Comparison of ENCODE assay signal across 8 cellular contexts in the genomic region with DNA sequence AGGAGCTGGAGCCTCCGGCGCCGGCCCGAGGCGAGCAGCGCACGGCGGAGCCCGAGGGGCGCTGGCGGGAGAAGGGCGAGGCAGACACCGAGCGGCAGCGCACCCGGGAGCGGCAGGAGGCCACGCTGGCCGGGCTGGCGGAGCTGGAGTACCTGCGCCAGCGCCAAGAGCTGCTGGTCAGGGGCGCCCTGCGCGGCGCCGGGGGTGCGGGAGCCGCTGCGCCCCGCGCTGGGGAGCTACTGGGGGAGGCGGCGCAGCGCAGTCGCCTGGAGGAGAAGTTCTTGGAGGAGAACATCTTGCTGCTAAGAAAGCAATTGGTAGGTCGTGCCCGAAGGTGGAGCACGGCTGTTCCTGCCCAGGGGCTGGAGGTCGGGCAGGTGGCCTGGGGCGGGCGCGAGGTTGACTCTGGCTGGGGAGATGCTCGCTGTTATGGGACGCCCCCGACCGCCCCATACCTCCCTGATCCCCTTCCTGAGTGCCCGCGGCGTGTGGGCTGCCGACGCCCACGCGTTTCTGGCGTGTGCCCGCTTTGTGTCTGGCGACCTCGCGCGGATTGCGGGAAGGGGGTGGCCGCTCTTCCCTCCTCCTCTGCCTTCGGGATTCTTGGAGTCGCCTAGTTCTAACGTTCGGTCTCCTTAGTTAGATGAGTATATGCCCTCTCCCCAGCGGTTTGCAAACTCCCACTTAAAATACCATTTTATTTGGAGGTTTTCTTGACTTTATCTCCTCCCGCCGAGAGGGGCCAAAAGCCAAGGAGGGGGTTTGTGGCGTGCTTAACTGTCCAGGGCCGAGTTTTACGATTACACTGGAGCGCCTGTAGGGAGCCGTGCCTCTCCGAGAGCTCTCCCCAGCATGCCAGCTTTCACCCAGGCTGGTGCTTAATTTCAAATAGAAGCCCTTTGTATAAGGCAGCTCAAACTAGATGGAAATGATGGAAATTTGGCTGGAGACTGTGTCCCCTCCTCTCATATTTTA. TPM values are rescaled to one million over a fixed set of nuclear protein-coding genes. Genes with fewer than 3 reads are reported as not detected.
A peak's percentile ranks its signal among the peaks of the same experiment; 100 is the strongest.
DNase-seq lines count a peak whose midpoint lies in the region; TF ChIP-seq lines count a peak whose summit lies in the region.

No MANE protein-coding gene starts in this region.

- intact Hi-C loops in left ventricle myocardium inferior (cut with micrococcal nuclease): loop anchor here (10.0 kb wide), 1 partner anchor 386 kb away; no protein-coding TSS in a partner anchor
- intact Hi-C loops in posterior vena cava (cut with DNase I): loop anchor here (5.0 to 10.0 kb wide), 2 partner anchors 134 to 136 kb away; no protein-coding TSS in a partner anchor

- no peaks in the 10 kb centered on the region for H4K20me1 ChIP-seq in GM23248 (ENCODE audit: insufficient read depth)
- H4K20me1 ChIP-seq in Loucy (ENCODE audit: insufficient read depth, low read length, poor library complexity, severe bottlenecking): no peaks in the 10 kb centered on the region

- in situ Hi-C loops in GM23248 (cut with MboI): loop anchor here (25.0 kb wide), 1 partner anchor 799 kb away; no protein-coding TSS in a partner anchor

- peaks cover 34% of the 10 kb centered on the region for H3K4me1 ChIP-seq in GM23248 (ENCODE audit: insufficient read depth)
- peaks cover 12% of the 10 kb centered on the region for H3K4me1 ChIP-seq in Loucy (ENCODE audit: insufficient read depth, low read length, poor library complexity, severe bottlenecking)
- H3K4me1 ChIP-seq in left ventricle myocardium inferior: peaks cover 49% of the 10 kb centered on the region

- H3K4me2 ChIP-seq in GM23248 (ENCODE audit: unreplicated experiment) (peak overlapping the region; percentile 85), Loucy (ENCODE audit: low read depth, low read length, poor library complexity, severe bottlenecking) (peak overlapping the region; percentile 70)

- peaks cover 26% of the 10 kb centered on the region for H3F3A ChIP-seq in GM23248 (ENCODE audit: insufficient read depth)
- H3F3A ChIP-seq in Loucy (ENCODE audit: low read depth): 0 out of 2 replicates have a peak, but pooled peaks cover 2% of the 10 kb centered on the region

- CTCF ChIA-PET in activated naive CD4-positive, alpha-beta T cell treated with anti-CD3 and anti-CD28 coated beads, Interleukin-2, amount 10 ng/mL, durations not matched to agents 7 days and 5 days (lab: Charles Lee): interaction anchor here (0.6 to 4.9 kb wide), 11 partner anchors 17 to 417 kb away, joined by 3 to 31 read pairs (median 3); no protein-coding TSS in a partner anchor

- H3K9me3 ChIP-seq in GM23248 (ENCODE audit: low read depth) (no peaks in the 10 kb centered on the region), Loucy (ENCODE audit: insufficient read depth, low read depth, low read length) (no peaks in the 10 kb centered on the region), left ventricle myocardium inferior (replicated peaks) (no peaks in the 10 kb centered on the region)

- H3K4me3 Mint-ChIP-seq in activated naive CD4-positive, alpha-beta T cell treated with anti-CD3 and anti-CD28 coated beads, Interleukin-2, amount 10 ng/mL, durations not matched to agents 7 days and 5 days: peak overlapping the region; percentile 84

- H3K9me3 Mint-ChIP-seq in activated naive CD4-positive, alpha-beta T cell treated with anti-CD3 and anti-CD28 coated beads, Interleukin-2, amount 10 ng/mL, durations not matched to agents 7 days and 5 days: no peaks in the 10 kb centered on the region

- DNase-seq in NCI-H146 (lab: John Stamatoyannopoulos, UW) (peak; percentile 43), NCI-H146 treated with DMSO at 0.1 percent for 48 hours (lab: John Stamatoyannopoulos, UW; ENCODE audit: unreplicated experiment) (no peak), GM23248 (peak; percentile 75), left ventricle myocardium inferior (peak; percentile 24), posterior vena cava (ENCODE audit: low spot score) (peak; percentile 81), AML-193 (lab: John Stamatoyannopoulos, UW) (no peak)
- peak; percentile 60 for DNase-seq in activated naive CD4-positive, alpha-beta T cell treated with anti-CD3 and anti-CD28 coated beads, Interleukin-2, amount 10 ng/mL, durations not matched to agents 7 days and 5 days

- H3K79me2 ChIP-seq in GM23248 (ENCODE audit: insufficient read depth) (peaks cover 29% of the 10 kb centered on the region), Loucy (ENCODE audit: insufficient read depth, low read length) (no peaks in the 10 kb centered on the region)

- H3K36me3 ChIP-seq in GM23248 (ENCODE audit: low read depth): peaks cover 19% of the 10 kb centered on the region; the same call in 1 of the 2 replicates
- no peaks in the 10 kb centered on the region for H3K36me3 ChIP-seq in Loucy (ENCODE audit: insufficient read depth, low read length)
- no peaks in the 10 kb centered on the region for H3K36me3 ChIP-seq in left ventricle myocardium inferior

- H3K27me3 Mint-ChIP-seq in activated naive CD4-positive, alpha-beta T cell treated with anti-CD3 and anti-CD28 coated beads, Interleukin-2, amount 10 ng/mL, durations not matched to agents 7 days and 5 days: peaks cover 25% of the 10 kb centered on the region

- 1% methylated on average over 56 to 72 of the region's 75 CpGs for WGBS in GM23248 (ENCODE audit: low coverage in 1 of 2, low lambda C conversion rate in 2 of 2, missing lambda C conversion rate in 2 of 2), 2 experiments

- TF ChIP-seq CTCF in Loucy (conservative IDR thresholded peaks at IDR 0.05; ENCODE audit: low read length) (no peak), left ventricle myocardium inferior (IDR thresholded peaks at IDR 0.05; ENCODE audit: borderline replicate concordance) (no peak)

- H3K4me1 Mint-ChIP-seq in activated naive CD4-positive, alpha-beta T cell treated with anti-CD3 and anti-CD28 coated beads, Interleukin-2, amount 10 ng/mL, durations not matched to agents 7 days and 5 days: peaks cover 66% of the 10 kb centered on the region

- H3K27ac ChIP-seq in GM23248 (peak overlapping the region; percentile 88), left ventricle myocardium inferior (replicated peaks) (peak overlapping the region; percentile 90)

- no peaks in the 10 kb centered on the region for H3K9me2 ChIP-seq in GM23248 (ENCODE audit: insufficient read depth)
- no peaks in the 10 kb centered on the region for H3K9me2 ChIP-seq in Loucy (replicated peaks; ENCODE audit: low read depth, low read length)

- peak overlapping the region; percentile 85 for H3K9ac ChIP-seq in GM23248
- H3K9ac ChIP-seq in Loucy (ENCODE audit: low read depth, low read length, poor library complexity, severe bottlenecking): no peak overlapping the region

- H3K4me3 ChIP-seq in GM23248: peak overlapping the region; percentile 93
- H3K4me3 ChIP-seq in Loucy (ENCODE audit: low read length, poor library complexity, severe bottlenecking): peak overlapping the region; percentile 66
- peak overlapping the region; percentile 78 for H3K4me3 ChIP-seq in left ventricle myocardium inferior

- H3K27ac Mint-ChIP-seq in activated naive CD4-positive, alpha-beta T cell treated with anti-CD3 and anti-CD28 coated beads, Interleukin-2, amount 10 ng/mL, durations not matched to agents 7 days and 5 days: peak overlapping the region; percentile 86

- H3K27me3 ChIP-seq in GM23248 (replicated peaks; ENCODE audit: insufficient read depth) (no peaks in the 10 kb centered on the region), Loucy (ENCODE audit: insufficient read depth, low read length, poor library complexity, severe bottlenecking) (peaks cover 18% of the 10 kb centered on the region), left ventricle myocardium inferior (ENCODE audit: low read depth) (peaks cover 15% of the 10 kb centered on the region)

- peaks cover 37% of the 10 kb centered on the region for H3K36me3 Mint-ChIP-seq in activated naive CD4-positive, alpha-beta T cell treated with anti-CD3 and anti-CD28 coated beads, Interleukin-2, amount 10 ng/mL, durations not matched to agents 7 days and 5 days

- peak overlapping the region; percentile 81 for H2AFZ ChIP-seq in GM23248
- H2AFZ ChIP-seq in Loucy (ENCODE audit: low read length): peak overlapping the region; percentile 72

RNA-seq across cellular contexts. Expression of gene DACT1, which starts 0.8 kb away (rescaled TPM):
- 21.2 and 26.9 TPM in 2 replicates for total RNA-seq in GM23248 (2014; rRNA removed; shearing (Covaris generic))
- 6.5 and 6.8 TPM in 2 replicates for polyA plus RNA-seq in GM23248 (2016; fragmentation: Nextera tagmentation; extraction: Ambion mirVana)
- total RNA-seq in left ventricle myocardium inferior (3.4 TPM), posterior vena cava (10 to 100 TPM; 13.7 to 18.8 TPM)

Comparison
In these comparisons a context has a peak if more than half of its experiments do, and no peak if none do; other contexts are left out.
1. DNase-seq: peak in NCI-H146 (single experiment), GM23248 (single experiment), activated naive CD4-positive, alpha-beta T cell treated with anti-CD3 and anti-CD28 coated beads, Interleukin-2, amount 10 ng/mL, durations not matched to agents 7 days and 5 days (single experiment), left ventricle myocardium inferior (single experiment) and posterior vena cava (single experiment); none in NCI-H146 treated with DMSO at 0.1 percent for 48 hours (single experiment) and AML-193 (0 of 2).
2. Peak in every context shown above with its lines, with median percentiles within 50 percentile points of each other: H3K4me3 ChIP-seq.